ENCODE assay signal across 5 cellular contexts in the genomic region with DNA sequence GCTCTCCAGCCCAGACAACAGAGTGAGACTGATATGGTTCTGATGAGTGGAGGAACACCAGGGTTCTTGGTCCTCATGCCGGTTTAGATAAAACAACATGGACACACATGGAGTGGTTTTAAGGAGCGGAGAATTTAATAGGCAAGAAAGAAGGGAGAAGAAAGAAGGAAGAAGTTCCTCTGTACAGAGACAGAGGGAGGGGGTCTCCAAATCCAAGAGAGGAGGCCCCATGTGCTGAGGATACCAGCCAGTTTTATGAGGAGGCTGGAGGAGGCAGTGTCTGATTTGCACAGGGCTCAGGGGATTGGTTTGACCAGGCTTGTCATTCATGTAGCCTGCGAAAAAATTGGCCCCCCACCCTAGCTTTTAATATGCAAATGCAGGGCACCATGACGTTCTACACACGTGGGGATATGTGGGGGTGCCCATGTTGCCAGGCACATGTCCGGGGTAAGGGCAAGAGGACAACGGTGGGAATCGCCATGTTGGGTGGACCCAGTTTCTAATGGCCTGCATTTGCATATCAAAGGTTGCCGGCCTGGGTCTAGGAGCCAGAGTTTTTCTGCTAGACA. TPM values are rescaled to one million over a fixed set of nuclear protein-coding genes. Genes with fewer than 3 reads are reported as not detected.
"Had no signal": no experiment of that assay in that cellular context is flagged by ENCODE, and none has a peak within 500 bp of the region (broad histone marks: within the 10 kb centered on the region; RNA-seq: fewer than 3 reads in every experiment).

No MANE protein-coding gene starts in this region.

RNA-seq across cellular contexts. Expression of gene FAM9C, which starts 39.4 kb away (rescaled TPM):
- total RNA-seq: gastrocnemius medialis; left lobe of liver; mucosa of gallbladder; T-helper 2 cell treated with Interferon-gamma antibody and Interleukin-4, amounts not matched to agents 100 ng/mL and 5 ng/mL, for 36 hours had no signal
- polyA plus RNA-seq: heart right ventricle had no signal
